In genomic region chr4:12729384-12729783, GRCh38 we compare ENCODE assay signal across 8 cellular contexts.
A peak's percentile ranks its signal among the peaks of the same experiment; 100 is the strongest.
DNase-seq lines count a peak whose midpoint lies in the region; ATAC-seq and TF ChIP-seq lines count a peak whose summit lies in the region.

No MANE protein-coding gene starts in this region.

- CTCF ChIA-PET in AG04449 (lab: Yijun Ruan, JAX): interaction anchor here (0.7 to 2.2 kb wide), 4 partner anchors 813 to 851 kb away, joined by 3 to 17 read pairs (median 8); no protein-coding TSS in a partner anchor

- no peak overlapping the region for H3K4me3 ChIP-seq in AG04449 (ENCODE audit: low read depth, low read length)

- TF ChIP-seq CTCF in AG04449 (IDR thresholded peaks at IDR 0.05; ENCODE audit: insufficient read depth, low read length, missing control alignments): peak; percentile 24
- TF ChIP-seq CTCF in GM13976 (IDR thresholded peaks at IDR 0.05; ENCODE audit: borderline replicate concordance, control extremely low read depth, extremely low read depth, insufficient read depth, missing control alignments): no peak

- DNase-seq in AG04449 (ENCODE audit: low read depth, low spot score): no peak
- peak; percentile 13 for DNase-seq in GM13976 (ENCODE audit: low spot score)
- DNase-seq in OCI-M2 (lab: John Stamatoyannopoulos, UW; ENCODE audit: unreplicated experiment): peak; percentile 0
- DNase-seq in glomerular visceral epithelial cell (ENCODE audit: extremely low spot score): peak; percentile 17
- no peak for DNase-seq in stimulated activated CD4-positive, alpha-beta T cell treated with anti-CD3 and anti-CD28 coated beads, Interleukin-2, amount 100 ng/mL, for 48 hours
- no peak for DNase-seq in COLO668 (lab: John Stamatoyannopoulos, UW; ENCODE audit: unreplicated experiment)
- DNase-seq in activated gamma-delta T cell (lab: John Stamatoyannopoulos, UW): no peak

- POLR2A ChIA-PET in AG04449 (lab: Yijun Ruan, JAX): no interaction called here

- no peak for ATAC-seq in HG03439 (IDR thresholded peaks at IDR 0.05; ENCODE audit: unreplicated experiment)

- in situ Hi-C loops in GM13976 (cut with MboI; ENCODE audit: low sequenced_read_pairs, unreplicated experiment): no loop called here

Comparison
In these comparisons a context has a peak if more than half of its experiments do, and no peak if none do; other contexts are left out.
1. DNase-seq: peak in GM13976 (single experiment), OCI-M2 (single experiment) and glomerular visceral epithelial cell (single experiment); none in AG04449 (single experiment), stimulated activated CD4-positive, alpha-beta T cell treated with anti-CD3 and anti-CD28 coated beads, Interleukin-2, amount 100 ng/mL, for 48 hours (0 of 2), COLO668 (single experiment) and activated gamma-delta T cell (single experiment).